17 cellular contexts compared by ENCODE assay signal in the genomic region with DNA sequence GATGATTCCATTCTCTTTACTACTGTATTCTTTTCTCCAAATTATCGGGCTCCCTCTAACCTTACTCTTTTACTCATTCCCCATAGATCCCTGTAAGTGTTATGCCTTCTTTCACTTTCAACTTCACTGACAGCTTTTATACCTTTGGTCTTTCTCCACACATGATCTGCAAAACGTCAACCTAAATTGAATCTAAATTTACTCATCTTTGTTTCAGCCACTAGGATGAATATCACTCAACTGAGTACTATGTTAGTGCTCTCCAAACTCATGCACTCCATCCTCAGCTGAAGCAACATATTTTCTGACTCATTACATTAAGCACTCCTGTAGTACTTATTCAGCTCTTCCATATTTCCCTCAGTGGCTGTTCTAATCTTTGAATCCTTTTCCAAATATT.
"Had no signal": no experiment of that assay in that cellular context is flagged by ENCODE, and none has a peak within 500 bp of the region (broad histone marks: within the 10 kb centered on the region; RNA-seq: fewer than 3 reads in every experiment).

No MANE protein-coding gene starts in this region.

- H3K27me3 ChIP-seq: adrenal gland, body of pancreas, neutrophil, right atrium auricular region, tibial artery, uterus had no signal

- H3K9me3 ChIP-seq: adrenal gland, body of pancreas, mucosa of descending colon, neutrophil, right atrium auricular region, tibial artery, uterus had no signal

- H3K9me3 Mint-ChIP-seq: activated CD4-positive, alpha-beta memory T cell treated with anti-CD3 and anti-CD28 coated beads for 36 hours; activated naive CD4-positive, alpha-beta T cell treated with anti-CD3 and anti-CD28 coated beads for 36 hours; effector memory CD8-positive, alpha-beta T cell had no signal

- H3K4me3 ChIP-seq: adrenal gland, body of pancreas, mucosa of descending colon, right atrium auricular region, smooth muscle cell, tibial artery, uterus had no signal

- H3K27me3 Mint-ChIP-seq: activated CD4-positive, alpha-beta memory T cell treated with anti-CD3 and anti-CD28 coated beads for 36 hours; effector memory CD8-positive, alpha-beta T cell had no signal

- H3K4me3 Mint-ChIP-seq: activated CD4-positive, alpha-beta memory T cell treated with anti-CD3 and anti-CD28 coated beads for 36 hours; activated naive CD4-positive, alpha-beta T cell treated with anti-CD3 and anti-CD28 coated beads for 36 hours; effector memory CD8-positive, alpha-beta T cell; naive thymus-derived CD8-positive, alpha-beta T cell; stimulated activated effector memory CD8-positive, alpha-beta T cell treated with anti-CD3 and anti-CD28 coated beads, Interleukin-12 subunit alpha, Interleukin-12 subunit beta, amount 100 ng/mL, for 72 hours had no signal

- H3K4me1 ChIP-seq: adrenal gland, body of pancreas, right atrium auricular region, tibial artery, uterus had no signal

- H3K27ac Mint-ChIP-seq: activated CD4-positive, alpha-beta memory T cell treated with anti-CD3 and anti-CD28 coated beads for 36 hours; activated naive CD4-positive, alpha-beta T cell treated with anti-CD3 and anti-CD28 coated beads for 36 hours; effector memory CD8-positive, alpha-beta T cell; naive thymus-derived CD8-positive, alpha-beta T cell; stimulated activated effector memory CD8-positive, alpha-beta T cell treated with anti-CD3 and anti-CD28 coated beads, Interleukin-12 subunit alpha, Interleukin-12 subunit beta, amount 100 ng/mL, for 72 hours had no signal

- H3K4me1 Mint-ChIP-seq: naive thymus-derived CD8-positive, alpha-beta T cell; stimulated activated effector memory CD8-positive, alpha-beta T cell treated with anti-CD3 and anti-CD28 coated beads, Interleukin-12 subunit alpha, Interleukin-12 subunit beta, amount 100 ng/mL, for 72 hours had no signal

- DNase-seq: activated CD4-positive, alpha-beta memory T cell treated with anti-CD3 and anti-CD28 coated beads for 36 hours; activated CD8-positive, alpha-beta memory T cell treated with anti-CD3 and anti-CD28 coated beads, Interleukin-2, amount 50 U/mL, for 4 hours; activated naive CD4-positive, alpha-beta T cell treated with anti-CD3 and anti-CD28 coated beads for 36 hours; adrenal gland; body of pancreas; effector memory CD8-positive, alpha-beta T cell; left colon; mammary epithelial cell; mucosa of descending colon; naive thymus-derived CD8-positive, alpha-beta T cell; posterior cingulate gyrus; tibial artery; uterus had no signal

- H3K36me3 Mint-ChIP-seq: activated CD4-positive, alpha-beta memory T cell treated with anti-CD3 and anti-CD28 coated beads for 36 hours; naive thymus-derived CD8-positive, alpha-beta T cell; stimulated activated effector memory CD8-positive, alpha-beta T cell treated with anti-CD3 and anti-CD28 coated beads, Interleukin-12 subunit alpha, Interleukin-12 subunit beta, amount 100 ng/mL, for 72 hours had no signal

- H3K36me3 ChIP-seq: adrenal gland, neutrophil, right atrium auricular region, tibial artery, uterus had no signal

- ATAC-seq: body of pancreas; effector memory CD8-positive, alpha-beta T cell; left colon; mucosa of descending colon; naive thymus-derived CD8-positive, alpha-beta T cell; stimulated activated effector memory CD8-positive, alpha-beta T cell treated with anti-CD3 and anti-CD28 coated beads, Interleukin-12 subunit alpha, Interleukin-12 subunit beta, amount 100 ng/mL, for 72 hours had no signal

- H3K27ac ChIP-seq: adrenal gland, body of pancreas, neutrophil, right atrium auricular region, tibial artery, uterus had no signal
